ENCODE assay signal across 8 cellular contexts in genomic region chr13:22061371-22061805, GRCh38.
DNase-seq lines count a peak whose midpoint lies in the region; ATAC-seq and TF ChIP-seq lines count a peak whose summit lies in the region.

No MANE protein-coding gene starts in this region.

- H3K4me1 ChIP-seq in adrenal gland (replicated peaks in 1 of 2) (peaks cover 7 to 12% of the 10 kb centered on the region in 2 donors), BE2C (no peaks in the 10 kb centered on the region)

- peak overlapping the region; percentile 42 for H3K4me3 Mint-ChIP-seq in activated naive CD4-positive, alpha-beta T cell treated with anti-CD3 and anti-CD28 coated beads, Interleukin-2, amount 10 ng/mL, durations not matched to agents 7 days and 5 days

- TF ChIP-seq POLR2A in adrenal gland (IDR thresholded peaks at IDR 0.05): no peak

- peak; percentile 48 for ATAC-seq in GM21528 (IDR thresholded peaks at IDR 0.05; ENCODE audit: low FRiP score, unreplicated experiment)

- H3K36me3 ChIP-seq in adrenal gland (replicated peaks in 1 of 2) (no peaks in the 10 kb centered on the region), BE2C (no peaks in the 10 kb centered on the region)

- H3K4me1 Mint-ChIP-seq in activated naive CD4-positive, alpha-beta T cell treated with anti-CD3 and anti-CD28 coated beads, Interleukin-2, amount 10 ng/mL, durations not matched to agents 7 days and 5 days: peaks cover 57% of the 10 kb centered on the region

- no peaks in the 10 kb centered on the region for H3K9me3 ChIP-seq in adrenal gland (replicated peaks in 1 of 3)
- no peaks in the 10 kb centered on the region for H3K9me3 ChIP-seq in BE2C

- TF ChIP-seq CTCF in adrenal gland (IDR thresholded peaks at IDR 0.05) (no peak), BE2C (IDR thresholded peaks at IDR 0.05; ENCODE audit: low read depth, low read length) (no peak)

- no peak overlapping the region for H3K4me3 ChIP-seq in adrenal gland
- no peak overlapping the region for H3K4me3 ChIP-seq in BE2C (ENCODE audit: low read depth, low read length)

- H3K27me3 Mint-ChIP-seq in activated naive CD4-positive, alpha-beta T cell treated with anti-CD3 and anti-CD28 coated beads, Interleukin-2, amount 10 ng/mL, durations not matched to agents 7 days and 5 days: no peaks in the 10 kb centered on the region

- DNase-seq in COR-L47 (lab: John Stamatoyannopoulos, UW): peak; percentile 77
- DNase-seq in NCI-H2081 (lab: John Stamatoyannopoulos, UW): peak; percentile 77 to 89
- peak; percentile 48 for DNase-seq in activated naive CD4-positive, alpha-beta T cell treated with anti-CD3 and anti-CD28 coated beads, Interleukin-2, amount 10 ng/mL, durations not matched to agents 7 days and 5 days
- peak; percentile 51 to 81 for DNase-seq in stimulated activated CD4-positive, alpha-beta T cell treated with anti-CD3 and anti-CD28 coated beads, Interleukin-4, amount 100 ng/mL, for 4 hours
- DNase-seq in GDM1 (lab: John Stamatoyannopoulos, UW): no peak
- no peak for DNase-seq in adrenal gland
- DNase-seq in BE2C: no peak

- H3K27ac Mint-ChIP-seq in activated naive CD4-positive, alpha-beta T cell treated with anti-CD3 and anti-CD28 coated beads, Interleukin-2, amount 10 ng/mL, durations not matched to agents 7 days and 5 days: peak overlapping the region; percentile 97

- no peaks in the 10 kb centered on the region for H3K27me3 ChIP-seq in adrenal gland
- no peaks in the 10 kb centered on the region for H3K27me3 ChIP-seq in BE2C

- CTCF ChIA-PET in activated naive CD4-positive, alpha-beta T cell treated with anti-CD3 and anti-CD28 coated beads, Interleukin-2, amount 10 ng/mL, durations not matched to agents 7 days and 5 days (lab: Charles Lee): interaction anchor here (0.5 to 1.7 kb wide), 4 partner anchors 11 to 463 kb away, joined by 3 to 4 read pairs (median 4); no protein-coding TSS in a partner anchor

- H3K36me3 Mint-ChIP-seq in activated naive CD4-positive, alpha-beta T cell treated with anti-CD3 and anti-CD28 coated beads, Interleukin-2, amount 10 ng/mL, durations not matched to agents 7 days and 5 days: peaks cover 5% of the 10 kb centered on the region

- H3K9me3 Mint-ChIP-seq in activated naive CD4-positive, alpha-beta T cell treated with anti-CD3 and anti-CD28 coated beads, Interleukin-2, amount 10 ng/mL, durations not matched to agents 7 days and 5 days: no peaks in the 10 kb centered on the region

- H3K27ac ChIP-seq in adrenal gland: peak overlapping the region in 1 of 5 donors; percentile 17

- 85 to 92% (median 88%) methylated on average over 8 of the region's 8 CpGs for WGBS in adrenal gland, 4 donors

- intact Hi-C loops in adrenal gland (cut with DNase I): no loop called here

Comparison
In these comparisons a context has a peak if more than half of its experiments do, and no peak if none do; other contexts are left out.
1. DNase-seq: peak in COR-L47 (single experiment), NCI-H2081 (2 of 2), activated naive CD4-positive, alpha-beta T cell treated with anti-CD3 and anti-CD28 coated beads, Interleukin-2, amount 10 ng/mL, durations not matched to agents 7 days and 5 days (single experiment) and stimulated activated CD4-positive, alpha-beta T cell treated with anti-CD3 and anti-CD28 coated beads, Interleukin-4, amount 100 ng/mL, for 4 hours (2 of 2); none in GDM1 (single experiment), adrenal gland (0 of 7) and BE2C (single experiment).